Comparison of ENCODE assay signal across 3 cellular contexts in the genomic region with DNA sequence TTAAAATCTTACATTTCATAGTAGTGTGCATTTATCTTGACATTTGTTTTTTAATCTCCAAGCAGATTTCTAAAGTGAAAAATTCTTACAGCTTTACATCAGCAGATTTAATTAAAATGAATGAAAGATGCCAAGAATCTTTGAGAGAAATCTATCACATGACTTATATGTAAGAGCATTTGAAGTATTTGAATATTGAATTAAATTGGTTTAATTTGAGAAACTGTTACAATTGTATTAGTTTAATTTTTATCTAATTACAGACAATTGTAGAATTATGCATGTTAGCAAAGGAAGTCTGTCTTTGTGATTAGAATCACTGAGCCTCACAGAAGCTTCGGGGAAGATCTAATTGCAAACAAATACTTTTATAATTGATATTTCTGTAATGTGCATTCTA.
TF ChIP-seq lines count a peak whose summit lies in the region.

No MANE protein-coding gene starts in this region.

TF ChIP-seq in SK-N-SH treated with all-trans-retinoic acid at 6 μM for 48 hours, 23 proteins besides CTCF, POLR2A, EP300 and RAD21 (continued from another document):
- TF ChIP-seq, protein P1, sequence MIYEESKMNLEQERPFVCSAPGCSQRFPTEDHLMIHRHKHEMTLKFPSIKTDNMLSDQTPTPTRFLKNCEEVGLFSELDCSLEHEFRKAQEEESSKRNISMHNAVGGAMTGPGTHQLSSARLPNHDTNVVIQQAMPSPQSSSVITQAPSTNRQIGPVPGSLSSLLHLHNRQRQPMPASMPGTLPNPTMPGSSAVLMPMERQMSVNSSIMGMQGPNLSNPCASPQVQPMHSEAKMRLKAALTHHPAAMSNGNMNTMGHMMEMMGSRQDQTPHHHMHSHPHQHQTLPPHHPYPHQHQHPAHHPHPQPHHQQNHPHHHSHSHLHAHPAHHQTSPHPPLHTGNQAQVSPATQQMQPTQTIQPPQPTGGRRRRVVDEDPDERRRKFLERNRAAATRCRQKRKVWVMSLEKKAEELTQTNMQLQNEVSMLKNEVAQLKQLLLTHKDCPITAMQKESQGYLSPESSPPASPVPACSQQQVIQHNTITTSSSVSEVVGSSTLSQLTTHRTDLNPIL (CRISPR knock-in tag; IDR thresholded peaks at IDR 0.05; ENCODE audit: low read depth): peak; percentile 52
- TF ChIP-seq PPARA (CRISPR knock-in tag; IDR thresholded peaks at IDR 0.05; ENCODE audit: borderline replicate concordance) (no peak), ESRRG (CRISPR knock-in tag; IDR thresholded peaks at IDR 0.05) (no peak), SNAI2 (CRISPR knock-in tag; IDR thresholded peaks at IDR 0.05) (no peak)
TF ChIP-seq in SK-N-SH treated with all-trans-retinoic acid at 6 μM for 48 hours: peak in this region for 2.

TF ChIP-seq in SK-N-SH, 30 proteins besides CTCF, POLR2A, EP300 and RAD21 (continued from another document):
- TF ChIP-seq RXRA (IDR thresholded peaks at IDR 0.05; ENCODE audit: borderline replicate concordance, low read depth): no peak
- no peak for TF ChIP-seq USF1 (IDR thresholded peaks at IDR 0.05; ENCODE audit: borderline replicate concordance, low read depth)
- no peak for TF ChIP-seq RCOR1 (IDR thresholded peaks at IDR 0.05; ENCODE audit: low read length)

TF ChIP-seq in K562, 482 proteins besides CTCF, POLR2A, EP300 and RAD21 (continued from another document):
- TF ChIP-seq TFE3 (CRISPR knock-in tag; IDR thresholded peaks at IDR 0.05): 0 out of 2 replicates have a peak, but pooled peaks have one; percentile 26
